31 cellular contexts compared by ENCODE assay signal in the genomic region with DNA sequence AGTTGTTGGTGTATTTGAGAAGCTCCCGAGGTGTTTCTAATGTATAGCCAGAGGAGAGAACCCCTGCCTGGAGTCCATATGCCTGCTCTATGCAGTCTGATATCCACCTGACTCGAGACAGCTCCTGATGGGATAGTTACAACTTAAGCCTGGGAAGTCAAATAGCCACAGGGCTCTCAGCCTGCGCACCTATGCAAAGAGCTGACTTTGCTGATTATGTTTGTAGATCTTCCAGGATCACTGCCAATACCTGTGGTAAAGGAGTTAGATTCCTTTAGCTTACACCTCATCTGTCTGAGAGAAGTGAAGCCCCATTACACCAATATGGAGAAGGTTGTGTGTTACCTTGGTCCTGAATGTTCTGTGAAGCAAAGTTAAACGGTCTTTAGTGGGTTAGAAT.
"Had no signal": no experiment of that assay in that cellular context is flagged by ENCODE, and none has a peak within 500 bp of the region (broad histone marks: within the 10 kb centered on the region; RNA-seq: fewer than 3 reads in every experiment).

No MANE protein-coding gene starts in this region.

- ATAC-seq: natural killer cell; psoas muscle; right cardiac atrium; right lobe of liver; stimulated activated memory B cell treated with anti-CD40 and anti-IgM and Interleukin-4, amounts not matched to agents 10 μg/mL and 1 μg/mL and 100 μg/mL, for 72 hours; stimulated activated naive CD8-positive, alpha-beta T cell treated with anti-CD3 and anti-CD28 coated beads, Interleukin-15, amount 100 ng/mL, for 72 hours; stimulated activated naive CD8-positive, alpha-beta T cell treated with anti-CD3 and anti-CD28 coated beads, Interleukin-15, Interleukin-2, amounts not matched to agents 100 U/mL and 50 U/mL, for 24 hours; upper lobe of right lung had no signal

- H3K4me3 Mint-ChIP-seq: natural killer cell; nephron; neural progenitor cell; stimulated activated memory B cell treated with anti-CD40 and anti-IgM and Interleukin-4, amounts not matched to agents 10 μg/mL and 1 μg/mL and 100 μg/mL, for 72 hours; stimulated activated naive CD8-positive, alpha-beta T cell treated with anti-CD3 and anti-CD28 coated beads, Interleukin-15, amount 100 ng/mL, for 72 hours; type B pancreatic cell had no signal

- H3K27me3 Mint-ChIP-seq: progenitor cell of endocrine pancreas; stimulated activated memory B cell treated with anti-CD40 and anti-IgM and Interleukin-4, amounts not matched to agents 10 μg/mL and 1 μg/mL and 100 μg/mL, for 72 hours; stimulated activated naive CD8-positive, alpha-beta T cell treated with anti-CD3 and anti-CD28 coated beads, Interleukin-15, amount 100 ng/mL, for 72 hours; type B pancreatic cell had no signal

- H3K4me2 ChIP-seq: neural progenitor cell had no signal

- H3K27ac ChIP-seq: neural progenitor cell, ovary, parathyroid adenoma, psoas muscle, right lobe of liver, sigmoid colon, spleen, suprapubic skin, testis, tibial artery, transverse colon, upper lobe of right lung, uterus had no signal

- H3K36me3 ChIP-seq: neural progenitor cell, ovary, right lobe of liver, sigmoid colon, spleen, suprapubic skin, tibial artery, transverse colon, upper lobe of right lung, uterus had no signal

- H3K4me1 Mint-ChIP-seq: natural killer cell; stimulated activated memory B cell treated with anti-CD40 and anti-IgM and Interleukin-4, amounts not matched to agents 10 μg/mL and 1 μg/mL and 100 μg/mL, for 72 hours; stimulated activated naive CD8-positive, alpha-beta T cell treated with anti-CD3 and anti-CD28 coated beads, Interleukin-15, amount 100 ng/mL, for 72 hours had no signal

- H3K9me3 ChIP-seq: ovary, psoas muscle, right lobe of liver, sigmoid colon, spleen, suprapubic skin, testis, tibial artery, transverse colon, upper lobe of right lung, uterus had no signal

- H3K9ac ChIP-seq: neural progenitor cell, parathyroid adenoma had no signal

- H3K9me3 Mint-ChIP-seq: nephron, neural progenitor cell, type B pancreatic cell had no signal

- H2AFZ ChIP-seq: neural progenitor cell, parathyroid adenoma had no signal

- H3K4me1 ChIP-seq: parathyroid adenoma, psoas muscle, right lobe of liver, spleen, suprapubic skin, transverse colon, upper lobe of right lung, uterus had no signal

- DNase-seq: natural killer cell; occipital lobe; ovary; posterior cingulate gyrus; psoas muscle; right cardiac atrium; right lobe of liver; sigmoid colon; small intestine; spleen; stimulated activated CD4-positive, alpha-beta T cell treated with anti-CD3 and anti-CD28 coated beads, Interleukin-12 subunit alpha, Interleukin-12 subunit beta, amount 100 ng/mL, for 4 hours; stimulated activated CD4-positive, alpha-beta T cell treated with anti-CD3 and anti-CD28 coated beads, Interleukin-1b, Interleukin-23, amount 100 ng/mL, for 48 hours; stimulated activated CD4-positive, alpha-beta T cell treated with anti-CD3 and anti-CD28 coated beads, Interleukin-4, amount 100 ng/mL, for 1 hour; stimulated activated CD4-positive, alpha-beta T cell treated with anti-CD3 and anti-CD28 coated beads, Interleukin-4, amount 100 ng/mL, for 4 hours; stimulated activated CD8-positive, alpha-beta memory T cell treated with anti-CD3 and anti-CD28 coated beads, Interleukin-4, amount 100 ng/mL, for 48 hours; stimulated activated naive CD4-positive, alpha-beta T cell; stimulated activated naive CD8-positive, alpha-beta T cell treated with anti-CD3 and anti-CD28 coated beads, Interleukin-15, amount 100 ng/mL, for 72 hours; stimulated activated naive CD8-positive, alpha-beta T cell treated with anti-CD3 and anti-CD28 coated beads, Interleukin-15, Interleukin-2, amounts not matched to agents 100 U/mL and 50 U/mL, for 24 hours; substantia nigra; testis; tibial artery; transverse colon; upper lobe of right lung; uterus had no signal

- H3K27me3 ChIP-seq: neural progenitor cell, ovary, right lobe of liver, sigmoid colon, spleen, suprapubic skin, testis, tibial artery, transverse colon, upper lobe of right lung, uterus had no signal

- H3K4me3 ChIP-seq: neural progenitor cell, ovary, psoas muscle, right lobe of liver, sigmoid colon, spleen, suprapubic skin, testis, tibial artery, transverse colon, upper lobe of right lung, uterus had no signal

- H3K36me3 Mint-ChIP-seq: natural killer cell; neural progenitor cell; stimulated activated memory B cell treated with anti-CD40 and anti-IgM and Interleukin-4, amounts not matched to agents 10 μg/mL and 1 μg/mL and 100 μg/mL, for 72 hours; type B pancreatic cell had no signal
